Comparison of ENCODE assay signal across 8 cellular contexts in genomic region chr18:50288348-50289102, GRCh38. TPM values are rescaled to one million over a fixed set of nuclear protein-coding genes. Genes with fewer than 3 reads are reported as not detected.
A peak's percentile ranks its signal among the peaks of the same experiment; 100 is the strongest.
DNase-seq lines count a peak whose midpoint lies in the region; ATAC-seq, FAIRE-seq and TF ChIP-seq lines count a peak whose summit lies in the region.
"Not testable (repeated sequence)": the region's sequence is repeated elsewhere in the genome, so short reads cannot be mapped to it uniquely, and the experiment has no call there.

No MANE protein-coding gene starts in this region.

- not testable (repeated sequence) for TF ChIP-seq EP300 in GM12878 (IDR thresholded peaks at IDR 0.05; ENCODE audit: borderline replicate concordance in 1 of 2, control insufficient read depth in 1 of 2, low read depth in 2 of 2, low read length in 2 of 2)

- H3K4me2 ChIP-seq in GM12878 (ENCODE audit: control insufficient read depth, insufficient read depth), result peak overlapping the region; percentile 45

- TF ChIP-seq POLR2A in GM12878 (IDR thresholded peaks at IDR 0.05; ENCODE audit: low read depth, low read length), result not testable (repeated sequence)

- not testable (repeated sequence) for BruUV-seq in GM12878 (replicated peaks; lab: Mats Ljungman, UMichigan)

- H3K36me3 ChIP-seq in KOPT-K1 (ENCODE audit: insufficient read depth, low read length), result peaks cover 25% of the 10 kb centered on the region
- peaks cover 22% of the 10 kb centered on the region for H3K36me3 ChIP-seq in WERI-Rb-1
- H3K36me3 ChIP-seq in GM12878 (ENCODE audit: control insufficient read depth in 2 of 2, insufficient read depth in 2 of 2, low read length in 1 of 2), result peaks cover 5 to 23% of the 10 kb centered on the region in 2 experiments; a peak in 3 of 4 replicates
- H3K36me3 ChIP-seq in esophagus (ENCODE audit: control insufficient read depth in 2 of 2, insufficient read depth in 2 of 2, low read length in 1 of 2), result peaks cover 9 to 21% of the 10 kb centered on the region in 2 donors
- H3K36me3 ChIP-seq in left lung, result peaks cover 0 to 27% of the 10 kb centered on the region in 2 donors
- peaks cover 22% of the 10 kb centered on the region for H3K36me3 ChIP-seq in thymus (ENCODE audit: control insufficient read depth, insufficient read depth)

- not testable (repeated sequence) for FAIRE-seq in GM12878 (lab: Jason Lieb, UNC)

- H3K27ac Mint-ChIP-seq in CD4-positive, alpha-beta T cell, result peak overlapping the region; percentile 98
- peak overlapping the region; percentile 97 for H3K27ac Mint-ChIP-seq in osteocyte (ENCODE audit: unreplicated experiment)

- H3K27me3 Mint-ChIP-seq in CD4-positive, alpha-beta T cell, result not testable (repeated sequence)
- H3K27me3 Mint-ChIP-seq in osteocyte (ENCODE audit: unreplicated experiment), result peaks cover 12% of the 10 kb centered on the region

- H3K9me3 Mint-ChIP-seq in CD4-positive, alpha-beta T cell; osteocyte (ENCODE audit: unreplicated experiment): not testable (repeated sequence)

- not testable (repeated sequence) for ATAC-seq in CD4-positive, alpha-beta T cell (ENCODE audit: poor library complexity); GM12878; left lung

- peaks cover 27% of the 10 kb centered on the region for H3K4me1 Mint-ChIP-seq in CD4-positive, alpha-beta T cell (ENCODE audit: low read depth)
- peaks cover 19% of the 10 kb centered on the region for H3K4me1 Mint-ChIP-seq in osteocyte (ENCODE audit: unreplicated experiment)

- H3K27me3 ChIP-seq in CD4-positive, alpha-beta T cell (ENCODE audit: control insufficient read depth, insufficient read depth, low read length); WERI-Rb-1 (ENCODE audit: insufficient read depth, low read depth, severe bottlenecking); GM12878 (replicated peaks in 1 of 2; ENCODE audit: control insufficient read depth in 2 of 2, insufficient read depth in 2 of 2, low read length in 1 of 2); esophagus (ENCODE audit: control insufficient read depth in 1 of 2, insufficient read depth in 2 of 2, low read length in 2 of 2); left lung; thymus (ENCODE audit: control insufficient read depth, insufficient read depth): not testable (repeated sequence)

- H3K4me3 Mint-ChIP-seq in CD4-positive, alpha-beta T cell, result peak overlapping the region; percentile 96
- peak overlapping the region; percentile 100 for H3K4me3 Mint-ChIP-seq in osteocyte (ENCODE audit: unreplicated experiment)

- in situ Hi-C loops in GM12878 (cut with MboI), result loop anchor here (10.0 to 25.0 kb wide), 3 partner anchors 66 to 1476 kb away; no protein-coding TSS in a partner anchor

- RAD21 ChIA-PET in GM12878 (lab: Charles Lee; ENCODE audit: unreplicated experiment), result interaction anchor here (0.8 to 3.7 kb wide), 6 partner anchors 19 to 68 kb away, joined by 3 to 42 read pairs (median 3); partner anchors contain the start of gene CFAP53

- CTCF ChIA-PET in CD4-positive, alpha-beta T cell (lab: Charles Lee), result interaction anchor here (1.5 to 2.2 kb wide), 2 partner anchors 19 to 68 kb away, joined by 4 to 5 read pairs; no protein-coding TSS in a partner anchor
- CTCF ChIA-PET in GM12878 (lab: Yijun Ruan, JAX), result interaction anchor here (0.6 to 3.7 kb wide), 10 partner anchors 10 to 72 kb away, joined by 3 to 39 read pairs (median 4); no protein-coding TSS in a partner anchor

- H3K79me2 ChIP-seq in GM12878 (ENCODE audit: control insufficient read depth, insufficient read depth, low read length), result peaks cover 23% of the 10 kb centered on the region

- H3K4me3 ChIP-seq in WERI-Rb-1 (ENCODE audit: low read depth, low read length) (peak overlapping the region; percentile 88), GM12878 (peak overlapping the region; percentile 69), esophagus (ENCODE audit: low read depth in 1 of 2, low read length in 2 of 2) (peak overlapping the region; percentile 89 to 97), left lung (peak overlapping the region; percentile 73 to 75), thymus (ENCODE audit: low read length) (peak overlapping the region; percentile 56)

- 69% methylated on average over 21 of the region's 21 CpGs for WGBS in GM12878 (ENCODE audit: insufficient coverage, insufficient replicate concordance, low lambda C conversion rate, missing lambda C conversion rate)
- 77 to 78% methylated on average over 21 of the region's 21 CpGs for WGBS in esophagus, 2 donors
- 81% methylated on average over 21 of the region's 21 CpGs for WGBS in thymus

- SMC1A ChIA-PET in GM12878 (lab: Charles Lee; ENCODE audit: uncharacterized antibody, unreplicated experiment), result interaction anchor here (1.0 to 3.9 kb wide), 10 partner anchors 8 to 86 kb away, joined by 3 to 50 read pairs (median 6); partner anchors contain the start of gene SKA1

- not testable (repeated sequence) for DNase-seq in CD4-positive, alpha-beta T cell; WERI-Rb-1; GM12878 (ENCODE audit: low read depth, low spot score); left lung; osteocyte (ENCODE audit: extremely low spot score, unreplicated experiment)

- not testable (repeated sequence) for TF ChIP-seq RAD21 in GM12878 (IDR thresholded peaks at IDR 0.05; ENCODE audit: insufficient read depth, low read depth, low read length)

- not testable (repeated sequence) for H3K4me1 ChIP-seq in GM12878 (ENCODE audit: control insufficient read depth, insufficient read depth, low read length); thymus (ENCODE audit: control insufficient read depth, insufficient read depth, low read length)
- H3K4me1 ChIP-seq in esophagus (ENCODE audit: control insufficient read depth in 2 of 2, insufficient read depth in 2 of 2, low read length in 1 of 2) (peaks cover 0 to 14% of the 10 kb centered on the region in 2 donors), left lung (peaks cover 0 to 31% of the 10 kb centered on the region in 2 donors)

- peak overlapping the region; percentile 59 for H3K9ac ChIP-seq in GM12878 (ENCODE audit: control insufficient read depth, insufficient read depth, low read length)

- not testable (repeated sequence) for H3K9me3 ChIP-seq in CD4-positive, alpha-beta T cell (ENCODE audit: control insufficient read depth, low read length); KOPT-K1 (ENCODE audit: insufficient read depth, low read length, poor library complexity, severe bottlenecking); WERI-Rb-1 (ENCODE audit: severe bottlenecking); GM12878 (replicated peaks; ENCODE audit: control insufficient read depth, insufficient read depth, low read length); esophagus (ENCODE audit: control insufficient read depth in 2 of 2, insufficient read depth in 1 of 2, low read depth in 1 of 2, low read length in 1 of 2); left lung; thymus (ENCODE audit: control insufficient read depth)

- H3K36me3 Mint-ChIP-seq in CD4-positive, alpha-beta T cell (ENCODE audit: low read depth), result peaks cover 41% of the 10 kb centered on the region
- H3K36me3 Mint-ChIP-seq in osteocyte (ENCODE audit: unreplicated experiment), result peaks cover 12% of the 10 kb centered on the region

- intact Hi-C loops in CD4-positive, alpha-beta T cell (cut with DNase I, micrococcal nuclease), result loop anchor here (1.0 to 10.0 kb wide), 9 partner anchors 19 to 909 kb away; partner anchors contain the start of genes MEX3C (in 2 of the 2), ACAA2 (in 1 of the 2), C18orf32 (in 1 of the 2) and RPL17 (in 1 of the 2)
- intact Hi-C loops in GM12878 (cut with micrococcal nuclease; ENCODE audit: unreplicated experiment), result loop anchor here (10.0 kb wide), 1 partner anchor 1334 kb away; the partner anchor contains the start of gene SMAD7
- intact Hi-C loops in left lung (cut with DNase I), result not testable (repeated sequence)

- H3K27ac ChIP-seq in CD4-positive, alpha-beta T cell (ENCODE audit: low read depth, low read length), result peak overlapping the region; percentile 65
- H3K27ac ChIP-seq in KOPT-K1 (ENCODE audit: low read depth, low read length, poor library complexity, severe bottlenecking), result peak overlapping the region; percentile 81
- H3K27ac ChIP-seq in WERI-Rb-1, result peak overlapping the region; percentile 69
- peak overlapping the region; percentile 73 for H3K27ac ChIP-seq in GM12878 (ENCODE audit: control insufficient read depth, insufficient read depth)
- peak overlapping the region; percentile 95 to 98 for H3K27ac ChIP-seq in esophagus (ENCODE audit: low read depth in 2 of 2, low read length in 1 of 2)
- peak overlapping the region; percentile 86 to 90 for H3K27ac ChIP-seq in left lung
- not testable (repeated sequence) for H3K27ac ChIP-seq in thymus (ENCODE audit: low read depth)

- peak overlapping the region; percentile 90 for H2AFZ ChIP-seq in GM12878 (ENCODE audit: control insufficient read depth, low read depth, low read length)

- not testable (repeated sequence) for TF ChIP-seq CTCF in CD4-positive, alpha-beta T cell (IDR thresholded peaks at IDR 0.05); WERI-Rb-1 (IDR thresholded peaks at IDR 0.05; ENCODE audit: low read depth, low read length); GM12878 (IDR thresholded peaks at IDR 0.05 in 2 of 3, conservative IDR thresholded peaks at IDR 0.05 in 1 of 3; ENCODE audit: control insufficient read depth in 2 of 3, extremely low read depth in 1 of 3, insufficient read depth in 1 of 3, low read depth in 3 of 3, low read length in 3 of 3); left lung (IDR thresholded peaks at IDR 0.05); osteocyte (IDR thresholded peaks at IDR 0.05)

- POLR2A ChIA-PET in CD4-positive, alpha-beta T cell (lab: Charles Lee), result interaction anchor here (1.1 to 1.8 kb wide), 4 partner anchors 15 to 475 kb away, joined by 3 to 5 read pairs (median 4); partner anchors contain the start of genes ACAA2 and CFAP53
- POLR2A ChIA-PET in GM12878 (lab: Charles Lee), result interaction anchor here (0.6 to 2.1 kb wide), 7 partner anchors 11 to 947 kb away, joined by 3 to 11 read pairs (median 3); no protein-coding TSS in a partner anchor

- not testable (repeated sequence) for H4K20me1 ChIP-seq in GM12878 (ENCODE audit: control insufficient read depth, insufficient read depth)

RNA-seq across cellular contexts. Expression of gene CXXC1, which starts 1.0 kb away (rescaled TPM):
- total RNA-seq in CD4-positive, alpha-beta T cell, result 100 to 1,000 TPM; 120 to 128 TPM
- 110 and 131 TPM in 2 replicates for total RNA-seq in GM12878 (2013; cell fraction: nucleolus; rRNA removed)
- 81.1 and 82.1 TPM in 2 replicates for total RNA-seq in GM12878 (2014; rRNA removed)
- 48.5 and 51.2 TPM in 2 replicates for total RNA-seq in GM12878 (2014; rRNA removed; fragmentation: Illumina TruSeq; extraction: Trizol)
- 160 and 180 TPM in 2 replicates for total RNA-seq in GM12878 (2021)
- polyA plus RNA-seq in GM12878 (2011; ENCODE audit: low read depth), result 96.5 TPM
- polyA plus RNA-seq in GM12878 (2011; rRNA removed), result 58.3 and 106 TPM in 2 replicates
- 179 and 292 TPM in 2 replicates for polyA plus RNA-seq in GM12878 (2011; cell fraction: cytosol; rRNA removed)
- 1,325 and 1,540 TPM in 2 replicates for polyA plus RNA-seq in GM12878 (2011; cell fraction: nucleus; rRNA removed)
- polyA plus RNA-seq in GM12878 (2012), result 187 and 242 TPM in 2 replicates
- 56.4 and 70.0 TPM in 2 replicates for polyA plus RNA-seq in GM12878 (2014; fragmentation: Illumina TruSeq; extraction: Trizol)
- polyA plus RNA-seq in GM12878 (2014; fragmentation: Nextera tagmentation; extraction: Ambion mirVana), result 10 to 100 TPM in 1 of 2 experiments, 1 to 10 TPM in 1; 9.2 to 17.0 TPM
- 161 and 206 TPM in 2 replicates for polyA plus RNA-seq in GM12878 (2014; rRNA removed)
- polyA plus RNA-seq in GM12878 (2016; fragmentation: Nextera tagmentation; extraction: Ambion mirVana), result 100 to 1,000 TPM; 147 to 148 TPM
- polyA minus RNA-seq in GM12878 (2011; rRNA and poly(A)+ RNA removed), result 65.9 and 109 TPM in 2 replicates
- 35.4 and 47.8 TPM in 2 replicates for polyA minus RNA-seq in GM12878 (2011; cell fraction: cytosol; rRNA and poly(A)+ RNA removed)
- polyA minus RNA-seq in GM12878 (2011; cell fraction: nucleus; rRNA and poly(A)+ RNA removed), result 83.8 and 143 TPM in 2 replicates
- polyA plus RNA-seq in esophagus, result 10 to 100 TPM; 51.1 to 81.5 TPM
- total RNA-seq in left lung, result 10 to 100 TPM; 57.4 to 73.6 TPM
- total RNA-seq in osteocyte, result 70.2 and 82.2 TPM in 2 replicates
- 113 TPM for polyA plus RNA-seq in thymus

RNA-seq across cellular contexts. Expression of gene MBD1, which starts 7.2 kb away (rescaled TPM):
- 100 to 1,000 TPM; 103 to 107 TPM for total RNA-seq in CD4-positive, alpha-beta T cell
- 197 and 225 TPM in 2 replicates for total RNA-seq in GM12878 (2013; cell fraction: nucleolus; rRNA removed)
- total RNA-seq in GM12878 (2014; rRNA removed), result 56.9 and 59.9 TPM in 2 replicates
- total RNA-seq in GM12878 (2014; rRNA removed; fragmentation: Illumina TruSeq; extraction: Trizol), result 35.4 and 39.2 TPM in 2 replicates
- total RNA-seq in GM12878 (2021), result 83.0 and 97.7 TPM in 2 replicates
- 42.0 TPM for polyA plus RNA-seq in GM12878 (2011; ENCODE audit: low read depth)
- 61.3 and 91.0 TPM in 2 replicates for polyA plus RNA-seq in GM12878 (2011; rRNA removed)
- polyA plus RNA-seq in GM12878 (2011; cell fraction: cytosol; rRNA removed), result 84.2 and 109 TPM in 2 replicates
- 621 and 682 TPM in 2 replicates for polyA plus RNA-seq in GM12878 (2011; cell fraction: nucleus; rRNA removed)
- 82.8 and 83.1 TPM in 2 replicates for polyA plus RNA-seq in GM12878 (2012)
- 40.6 and 45.4 TPM in 2 replicates for polyA plus RNA-seq in GM12878 (2014; fragmentation: Illumina TruSeq; extraction: Trizol)
- polyA plus RNA-seq in GM12878 (2014; fragmentation: Nextera tagmentation; extraction: Ambion mirVana), result 10 to 100 TPM in 1 of 2 experiments, 1 to 10 TPM in 1; 8.4 to 12.4 TPM
- polyA plus RNA-seq in GM12878 (2014; rRNA removed), result 79.0 and 92.6 TPM in 2 replicates
- 10 to 100 TPM; 59.8 to 60.2 TPM for polyA plus RNA-seq in GM12878 (2016; fragmentation: Nextera tagmentation; extraction: Ambion mirVana)
- polyA minus RNA-seq in GM12878 (2011; rRNA and poly(A)+ RNA removed), result 60.2 and 100 TPM in 2 replicates
- polyA minus RNA-seq in GM12878 (2011; cell fraction: cytosol; rRNA and poly(A)+ RNA removed), result 40.6 and 44.4 TPM in 2 replicates
- 124 and 168 TPM in 2 replicates for polyA minus RNA-seq in GM12878 (2011; cell fraction: nucleus; rRNA and poly(A)+ RNA removed)
- polyA plus RNA-seq in esophagus, result 10 to 100 TPM; 32.5 to 34.8 TPM
- total RNA-seq in left lung, result 10 to 100 TPM; 51.9 to 64.9 TPM
- 69.9 and 74.2 TPM in 2 replicates for total RNA-seq in osteocyte
- 48.9 TPM for polyA plus RNA-seq in thymus

RNA-seq across cellular contexts. Expression of gene CFAP53, which starts 22.2 kb away (rescaled TPM):
- total RNA-seq in CD4-positive, alpha-beta T cell, result under 1 TPM; 0.33 to 0.47 TPM
- total RNA-seq in GM12878 (2013; cell fraction: nucleolus; rRNA removed), result 1.3 TPM in 2 replicates
- not detected in 2 replicates for total RNA-seq in GM12878 (2014; rRNA removed)
- total RNA-seq in GM12878 (2014; rRNA removed; fragmentation: Illumina TruSeq; extraction: Trizol), result 0.09 TPM in 2 replicates
- 0.26 TPM in 1 of 2 replicates, not detected in the other for total RNA-seq in GM12878 (2021)
- polyA plus RNA-seq in GM12878 (2011; ENCODE audit: low read depth), result not detected
- 0.30 and 0.48 TPM in 2 replicates for polyA plus RNA-seq in GM12878 (2011; rRNA removed)
- polyA plus RNA-seq in GM12878 (2011; cell fraction: cytosol; rRNA removed), result 0.12 and 0.13 TPM in 2 replicates
- polyA plus RNA-seq in GM12878 (2011; cell fraction: nucleus; rRNA removed), result 0.41 and 0.69 TPM in 2 replicates
- polyA plus RNA-seq in GM12878 (2012), result 0.08 and 0.24 TPM in 2 replicates
- 0.12 TPM in 1 of 2 replicates, not detected in the other for polyA plus RNA-seq in GM12878 (2014; fragmentation: Illumina TruSeq; extraction: Trizol)
- under 1 TPM; 0.05 to 0.06 TPM for polyA plus RNA-seq in GM12878 (2014; fragmentation: Nextera tagmentation; extraction: Ambion mirVana)
- 0.13 TPM in 1 of 2 replicates, not detected in the other for polyA plus RNA-seq in GM12878 (2014; rRNA removed)
- under 1 TPM; 0.10 to 0.31 TPM for polyA plus RNA-seq in GM12878 (2016; fragmentation: Nextera tagmentation; extraction: Ambion mirVana)
- 0.10 and 0.22 TPM in 2 replicates for polyA minus RNA-seq in GM12878 (2011; rRNA and poly(A)+ RNA removed)
- not detected in 2 replicates for polyA minus RNA-seq in GM12878 (2011; cell fraction: cytosol; rRNA and poly(A)+ RNA removed)
- polyA minus RNA-seq in GM12878 (2011; cell fraction: nucleus; rRNA and poly(A)+ RNA removed), result 0.19 and 0.24 TPM in 2 replicates
- polyA plus RNA-seq in esophagus, result under 1 TPM; 0.13 to 0.33 TPM
- total RNA-seq in left lung, result 1 to 10 TPM in 1 of 2 donors, under 1 TPM in 1; 0.20 to 2.3 TPM
- 0.39 and 0.78 TPM in 2 replicates for total RNA-seq in osteocyte
- 2.1 TPM for polyA plus RNA-seq in thymus
